Comparison of ENCODE assay signal across 26 cellular contexts in the genomic region with DNA sequence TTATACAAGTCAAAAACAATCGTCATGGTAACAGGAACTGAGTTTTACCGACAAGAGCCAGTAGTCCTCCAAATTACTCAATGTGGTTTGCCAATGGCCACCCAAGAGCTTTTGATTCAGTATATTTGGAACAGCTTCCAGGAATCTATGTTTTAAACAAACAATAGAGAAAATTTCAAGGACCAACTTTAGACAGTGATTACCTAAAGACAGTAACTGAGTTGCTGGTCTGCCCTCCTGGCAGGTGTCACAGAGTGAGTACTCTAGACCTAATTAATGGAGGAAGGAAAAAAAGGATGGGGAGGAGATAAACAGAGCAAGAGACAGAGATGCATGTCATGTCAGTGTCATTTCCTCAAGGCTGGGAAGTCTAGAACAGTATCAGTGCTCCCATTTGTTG.
"Had no signal": no experiment of that assay in that cellular context is flagged by ENCODE, and none has a peak within 500 bp of the region (broad histone marks: within the 10 kb centered on the region; RNA-seq: fewer than 3 reads in every experiment).

No MANE protein-coding gene starts in this region.

- H3K36me3 ChIP-seq: breast epithelium, ovary, prostate gland, transverse colon had no signal

- H3K27me3 ChIP-seq: breast epithelium, ovary, testis, transverse colon had no signal

- H3K9me3 ChIP-seq: breast epithelium, ovary, prostate gland, testis, transverse colon had no signal

- ATAC-seq: activated CD8-positive, alpha-beta T cell treated with anti-CD3 and anti-CD28 coated beads for 36 hours; activated T-cell treated with anti-CD3 and anti-CD28 coated beads, Interleukin-2, amount 50 U/mL, for 4 hours; activated T-helper 17 cell treated with anti-CD3 and anti-CD28 coated beads, Interleukin-2, amount 50 U/mL, for 72 hours; esophagus mucosa; left cardiac atrium; naive thymus-derived CD4-positive, alpha-beta T cell; sciatic nerve; stimulated activated naive CD8-positive, alpha-beta T cell treated with anti-CD3 and anti-CD28 coated beads, Interleukin-15, Interleukin-2, amounts not matched to agents 100 U/mL and 50 U/mL, for 24 hours had no signal

- H3K4me1 ChIP-seq: breast epithelium, prostate gland, testis had no signal

- DNase-seq: activated B cell treated with CpG ODN at 0.5 μM for 24 hours; activated CD4-positive, alpha-beta T cell treated with anti-CD3 and anti-CD28 coated beads, Interleukin-2, amount 50 U/mL, for 1 hour; activated CD8-positive, alpha-beta T cell treated with anti-CD3 and anti-CD28 coated beads for 36 hours; activated gamma-delta T cell treated with Interleukin-2 at 50 U/mL for 16 hours; activated T-cell treated with anti-CD3 and anti-CD28 coated beads, Interleukin-2, amount 50 U/mL, for 4 hours; central memory CD4-positive, alpha-beta T cell; endodermal cell; foreskin fibroblast; head of caudate nucleus; hippocampal formation; left cardiac atrium; midbrain; naive thymus-derived CD4-positive, alpha-beta T cell; ovary; retina; stimulated activated CD4-positive, alpha-beta T cell treated with anti-CD3 and anti-CD28 coated beads, Interleukin-12 subunit alpha, Interleukin-12 subunit beta, amount 100 ng/mL, for 4 hours; stimulated activated CD4-positive, alpha-beta T cell treated with anti-CD3 and anti-CD28 coated beads, Interleukin-4, amount 100 ng/mL, for 1 hour; stimulated activated naive CD8-positive, alpha-beta T cell treated with anti-CD3 and anti-CD28 coated beads, Interleukin-15, Interleukin-2, amounts not matched to agents 100 U/mL and 50 U/mL, for 24 hours; testis; transverse colon had no signal

- H3K27ac ChIP-seq: breast epithelium, ovary, prostate gland, skin epidermis, testis, transverse colon had no signal

- H3K4me3 ChIP-seq: breast epithelium, ovary, prostate gland, skin epidermis, testis, transverse colon had no signal
